21 cellular contexts compared by ENCODE assay signal in genomic region chr6:35073766-35074471, GRCh38.
"Had no signal": no experiment of that assay in that cellular context is flagged by ENCODE, and none has a peak within 500 bp of the region (broad histone marks: within the 10 kb centered on the region; RNA-seq: fewer than 3 reads in every experiment).

No MANE protein-coding gene starts in this region.

- H3K9me3 ChIP-seq: neutrophil, pancreas, sigmoid colon, thoracic aorta had no signal

- H3K4me1 Mint-ChIP-seq: activated naive CD4-positive, alpha-beta T cell treated with anti-CD3 and anti-CD28 coated beads, Interleukin-2, amount 10 ng/mL, durations not matched to agents 7 days and 5 days; naive B cell had no signal

- H3K4me1 ChIP-seq: pancreas had no signal

- ATAC-seq: activated T-cell treated with anti-CD3 and anti-CD28 coated beads, Interleukin-2, amount 50 U/mL, for 72 hours; left colon; pancreas had no signal

- H3K27me3 ChIP-seq: neutrophil, pancreas, sigmoid colon had no signal

- H3K9me3 Mint-ChIP-seq: activated CD4-positive, alpha-beta memory T cell treated with anti-CD3 and anti-CD28 coated beads for 36 hours; activated naive CD4-positive, alpha-beta T cell treated with anti-CD3 and anti-CD28 coated beads, Interleukin-2, amount 10 ng/mL, durations not matched to agents 7 days and 5 days; activated T-cell treated with anti-CD3 and anti-CD28 coated beads, Interleukin-2, amount 50 U/mL, for 72 hours; naive B cell; T-helper 1 cell treated with Interleukin-12 subunit alpha and Interleukin-12 subunit beta and Interleukin-4 antibody, amounts not matched to agents 30 μg/mL and 1 μg/mL, for 36 hours; type B pancreatic cell had no signal

- H3K36me3 Mint-ChIP-seq: activated naive CD4-positive, alpha-beta T cell treated with anti-CD3 and anti-CD28 coated beads, Interleukin-2, amount 10 ng/mL, durations not matched to agents 7 days and 5 days had no signal

- H3K27me3 Mint-ChIP-seq: activated CD4-positive, alpha-beta memory T cell treated with anti-CD3 and anti-CD28 coated beads for 36 hours; activated naive CD4-positive, alpha-beta T cell treated with anti-CD3 and anti-CD28 coated beads, Interleukin-2, amount 10 ng/mL, durations not matched to agents 7 days and 5 days; naive B cell; type B pancreatic cell had no signal

- DNase-seq: activated CD4-positive, alpha-beta memory T cell treated with anti-CD3 and anti-CD28 coated beads for 36 hours; activated CD4-positive, alpha-beta T cell treated with anti-CD3 and anti-CD28 coated beads for 48 hours; activated effector memory CD4-positive, alpha-beta T cell treated with Interleukin-2 at 50 U/mL for 16 hours; activated naive CD4-positive, alpha-beta T cell treated with anti-CD3 and anti-CD28 coated beads, Interleukin-2, amount 10 ng/mL, durations not matched to agents 7 days and 5 days; activated T-cell treated with anti-CD3 and anti-CD28 coated beads, Interleukin-2, amount 50 U/mL, for 72 hours; amygdala; hippocampal formation; naive B cell; stimulated activated CD4-positive, alpha-beta T cell treated with anti-CD3 and anti-CD28 coated beads, Interleukin-2, amount 100 ng/mL, for 48 hours; stimulated activated naive CD4-positive, alpha-beta T cell; T1000 had no signal

- H3K27ac ChIP-seq: neutrophil, pancreas, thoracic aorta had no signal

- H3K4me3 ChIP-seq: lung, pancreas, sigmoid colon, smooth muscle cell, thoracic aorta had no signal

- H3K4me2 ChIP-seq: smooth muscle cell had no signal

- H3K4me3 Mint-ChIP-seq: activated CD4-positive, alpha-beta memory T cell treated with anti-CD3 and anti-CD28 coated beads for 36 hours; activated naive CD4-positive, alpha-beta T cell treated with anti-CD3 and anti-CD28 coated beads, Interleukin-2, amount 10 ng/mL, durations not matched to agents 7 days and 5 days; activated T-cell treated with anti-CD3 and anti-CD28 coated beads, Interleukin-2, amount 50 U/mL, for 72 hours; naive B cell; T-helper 1 cell treated with Interleukin-12 subunit alpha and Interleukin-12 subunit beta and Interleukin-4 antibody, amounts not matched to agents 30 μg/mL and 1 μg/mL, for 36 hours; type B pancreatic cell had no signal

- H3K27ac Mint-ChIP-seq: activated CD4-positive, alpha-beta memory T cell treated with anti-CD3 and anti-CD28 coated beads for 36 hours; activated naive CD4-positive, alpha-beta T cell treated with anti-CD3 and anti-CD28 coated beads, Interleukin-2, amount 10 ng/mL, durations not matched to agents 7 days and 5 days; activated T-cell treated with anti-CD3 and anti-CD28 coated beads, Interleukin-2, amount 50 U/mL, for 72 hours; naive B cell; T-helper 1 cell treated with Interleukin-12 subunit alpha and Interleukin-12 subunit beta and Interleukin-4 antibody, amounts not matched to agents 30 μg/mL and 1 μg/mL, for 36 hours had no signal

- FAIRE-seq: endometrium, pancreas had no signal
